In the genomic region with DNA sequence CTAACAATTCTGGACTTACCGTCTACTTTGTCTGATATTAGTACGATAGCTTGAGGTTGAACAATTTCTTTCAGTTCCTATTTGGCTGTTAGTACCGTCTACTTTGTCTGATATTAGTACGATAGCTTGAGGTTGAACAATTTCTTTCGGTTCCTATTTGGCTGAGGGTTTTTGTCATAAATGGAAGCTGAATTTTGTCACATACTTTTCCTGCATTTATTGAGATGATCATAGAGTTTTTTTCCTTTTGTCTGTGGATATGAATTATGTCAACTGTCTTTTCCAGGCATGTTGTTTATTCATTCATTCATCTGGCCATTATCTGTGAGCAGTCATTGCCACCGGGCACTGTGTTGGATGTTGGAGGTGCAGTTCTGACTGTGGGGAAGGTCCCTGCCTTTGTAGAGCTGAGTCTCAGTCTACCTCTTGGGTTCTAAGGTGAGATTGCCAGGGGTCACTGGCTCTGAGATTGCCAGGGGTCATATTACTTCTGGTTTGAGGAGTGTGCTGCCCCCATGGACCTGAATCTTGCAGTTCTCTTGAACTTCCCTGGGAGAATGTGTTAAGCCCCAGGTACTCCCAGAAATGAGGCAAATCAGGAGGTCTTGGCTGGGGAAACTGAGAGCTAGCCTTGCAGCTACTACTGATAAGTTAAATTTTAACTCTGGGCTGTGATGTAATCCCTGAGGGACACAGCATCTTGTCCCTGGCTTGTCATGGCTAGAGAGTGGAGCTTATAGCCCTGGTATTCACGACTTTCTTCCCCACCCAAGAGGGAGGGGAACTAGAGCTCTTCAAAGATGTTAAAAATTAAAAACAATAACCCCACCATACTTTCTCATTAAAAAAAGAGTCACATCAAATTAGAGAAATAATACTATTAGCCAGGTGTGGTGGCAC, we compare ENCODE assay signal across 9 cellular contexts.
DNase-seq lines count a peak whose midpoint lies in the region; ATAC-seq lines count a peak whose summit lies in the region.
"Had no signal": no experiment of that assay in that cellular context is flagged by ENCODE, and none has a peak within 500 bp of the region (broad histone marks: within the 10 kb centered on the region; RNA-seq: fewer than 3 reads in every experiment).

No MANE protein-coding gene starts in this region.

- ATAC-seq in GM18873 (IDR thresholded peaks at IDR 0.05; ENCODE audit: low FRiP score, unreplicated experiment) (peak; percentile 92), GM21528 (IDR thresholded peaks at IDR 0.05; ENCODE audit: low FRiP score, unreplicated experiment) (peak; percentile 95), HG03135 (IDR thresholded peaks at IDR 0.05; ENCODE audit: unreplicated experiment) (peak; percentile 88)
- no peak for ATAC-seq in stimulated activated naive CD8-positive, alpha-beta T cell treated with anti-CD3 and anti-CD28 coated beads, Interleukin-15, amount 100 ng/mL, for 72 hours

- H3K27me3 Mint-ChIP-seq in dendritic cell treated with granulocyte-macrophage colony-stimulating factor and Interleukin-4, amounts not matched to agents 40 ng/mL and 50 ng/mL, for 4 days, result peaks cover 23% of the 10 kb centered on the region
- peaks cover 44% of the 10 kb centered on the region for H3K27me3 Mint-ChIP-seq in stimulated activated naive CD8-positive, alpha-beta T cell treated with anti-CD3 and anti-CD28 coated beads, Interleukin-15, amount 100 ng/mL, for 72 hours
- H3K27me3 Mint-ChIP-seq in activated naive CD4-positive, alpha-beta T cell treated with anti-CD3 and anti-CD28 coated beads, Interleukin-2, amount 10 ng/mL, durations not matched to agents 7 days and 5 days, result peaks cover 30% of the 10 kb centered on the region

- DNase-seq in stimulated activated naive CD8-positive, alpha-beta T cell treated with anti-CD3 and anti-CD28 coated beads, Interleukin-15, amount 100 ng/mL, for 72 hours, result no peak
- no peak for DNase-seq in activated naive CD4-positive, alpha-beta T cell treated with anti-CD3 and anti-CD28 coated beads, Interleukin-2, amount 10 ng/mL, durations not matched to agents 7 days and 5 days
- DNase-seq in activated CD4-positive, alpha-beta T cell treated with anti-CD3 and anti-CD28 coated beads, Interleukin-2, amount 50 U/mL, for 1 hour, result no peak
- DNase-seq: colonic mucosa, naive B cell had no signal

- H3K4me3 Mint-ChIP-seq in dendritic cell treated with granulocyte-macrophage colony-stimulating factor and Interleukin-4, amounts not matched to agents 40 ng/mL and 50 ng/mL, for 4 days, result no peak overlapping the region
- H3K4me3 Mint-ChIP-seq in stimulated activated naive CD8-positive, alpha-beta T cell treated with anti-CD3 and anti-CD28 coated beads, Interleukin-15, amount 100 ng/mL, for 72 hours, result no peak overlapping the region
- H3K4me3 Mint-ChIP-seq in activated naive CD4-positive, alpha-beta T cell treated with anti-CD3 and anti-CD28 coated beads, Interleukin-2, amount 10 ng/mL, durations not matched to agents 7 days and 5 days, result no peak overlapping the region
- H3K4me3 Mint-ChIP-seq: naive B cell had no signal

- no peaks in the 10 kb centered on the region for H3K9me3 Mint-ChIP-seq in dendritic cell treated with granulocyte-macrophage colony-stimulating factor and Interleukin-4, amounts not matched to agents 40 ng/mL and 50 ng/mL, for 4 days
- no peaks in the 10 kb centered on the region for H3K9me3 Mint-ChIP-seq in stimulated activated naive CD8-positive, alpha-beta T cell treated with anti-CD3 and anti-CD28 coated beads, Interleukin-15, amount 100 ng/mL, for 72 hours
- no peaks in the 10 kb centered on the region for H3K9me3 Mint-ChIP-seq in activated naive CD4-positive, alpha-beta T cell treated with anti-CD3 and anti-CD28 coated beads, Interleukin-2, amount 10 ng/mL, durations not matched to agents 7 days and 5 days
- H3K9me3 Mint-ChIP-seq: naive B cell had no signal

- CTCF ChIA-PET in activated naive CD4-positive, alpha-beta T cell treated with anti-CD3 and anti-CD28 coated beads, Interleukin-2, amount 10 ng/mL, durations not matched to agents 7 days and 5 days (lab: Charles Lee), result interaction anchor here (0.6 kb wide), 1 partner anchor 480 kb away, joined by 4 read pairs; no protein-coding TSS in a partner anchor

- H3K4me1 Mint-ChIP-seq in dendritic cell treated with granulocyte-macrophage colony-stimulating factor and Interleukin-4, amounts not matched to agents 40 ng/mL and 50 ng/mL, for 4 days (ENCODE audit: low read depth), result peaks cover 39% of the 10 kb centered on the region
- H3K4me1 Mint-ChIP-seq in stimulated activated naive CD8-positive, alpha-beta T cell treated with anti-CD3 and anti-CD28 coated beads, Interleukin-15, amount 100 ng/mL, for 72 hours, result no peaks in the 10 kb centered on the region
- H3K4me1 Mint-ChIP-seq in activated naive CD4-positive, alpha-beta T cell treated with anti-CD3 and anti-CD28 coated beads, Interleukin-2, amount 10 ng/mL, durations not matched to agents 7 days and 5 days, result no peaks in the 10 kb centered on the region

- H3K27ac Mint-ChIP-seq in dendritic cell treated with granulocyte-macrophage colony-stimulating factor and Interleukin-4, amounts not matched to agents 40 ng/mL and 50 ng/mL, for 4 days, result peak overlapping the region; percentile 31
- no peak overlapping the region for H3K27ac Mint-ChIP-seq in stimulated activated naive CD8-positive, alpha-beta T cell treated with anti-CD3 and anti-CD28 coated beads, Interleukin-15, amount 100 ng/mL, for 72 hours
- no peak overlapping the region for H3K27ac Mint-ChIP-seq in activated naive CD4-positive, alpha-beta T cell treated with anti-CD3 and anti-CD28 coated beads, Interleukin-2, amount 10 ng/mL, durations not matched to agents 7 days and 5 days

- intact Hi-C loops in dendritic cell treated with granulocyte-macrophage colony-stimulating factor and Interleukin-4, amounts not matched to agents 40 ng/mL and 50 ng/mL, for 4 days (cut with micrococcal nuclease), result no loop called here

- no peaks in the 10 kb centered on the region for H3K36me3 Mint-ChIP-seq in dendritic cell treated with granulocyte-macrophage colony-stimulating factor and Interleukin-4, amounts not matched to agents 40 ng/mL and 50 ng/mL, for 4 days (ENCODE audit: low read depth)
- no peaks in the 10 kb centered on the region for H3K36me3 Mint-ChIP-seq in activated naive CD4-positive, alpha-beta T cell treated with anti-CD3 and anti-CD28 coated beads, Interleukin-2, amount 10 ng/mL, durations not matched to agents 7 days and 5 days
- H3K36me3 Mint-ChIP-seq: naive B cell had no signal
